ENCODE assay signal across 14 cellular contexts in the genomic region with DNA sequence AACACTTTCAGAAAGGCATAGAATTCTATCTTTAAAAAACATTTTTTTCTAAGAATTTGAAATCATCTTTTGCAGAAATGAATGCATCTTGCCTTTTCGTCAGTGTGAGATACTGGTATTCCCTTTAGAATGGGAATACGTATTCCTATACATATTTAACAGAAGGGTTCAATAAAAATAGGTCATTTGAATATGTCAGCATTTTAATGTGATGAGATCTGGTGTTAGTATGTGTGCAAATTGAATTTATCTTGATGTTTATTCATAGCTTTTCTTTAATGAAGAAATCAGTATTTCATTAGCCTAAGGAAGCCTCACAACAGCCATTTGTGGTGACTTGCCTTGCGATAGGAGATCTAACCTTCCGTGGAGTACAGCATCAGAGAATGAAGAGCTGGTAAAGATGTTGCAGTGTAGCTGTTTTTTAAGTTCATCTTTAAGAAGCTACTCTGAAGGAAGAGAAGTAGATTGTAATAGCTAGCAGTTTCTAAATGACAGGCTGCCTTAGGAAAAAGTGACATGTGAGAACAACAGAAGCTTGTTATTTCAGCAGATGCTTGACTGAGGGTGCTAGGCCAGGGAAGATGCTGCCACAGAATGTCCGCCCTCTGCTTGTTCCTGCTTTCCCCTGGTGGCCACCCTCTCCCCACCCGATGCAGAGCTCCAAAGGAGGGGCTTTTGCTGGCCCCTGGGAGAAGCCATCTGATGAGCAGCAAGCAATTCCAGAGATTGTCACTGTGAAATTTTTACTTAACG. TPM values are rescaled to one million over a fixed set of nuclear protein-coding genes. Genes with fewer than 3 reads are reported as not detected.
DNase-seq lines count a peak whose midpoint lies in the region; ATAC-seq, FAIRE-seq and TF ChIP-seq lines count a peak whose summit lies in the region.
"Had no signal": no experiment of that assay in that cellular context is flagged by ENCODE, and none has a peak within 500 bp of the region (broad histone marks: within the 10 kb centered on the region; RNA-seq: fewer than 3 reads in every experiment).

No MANE protein-coding gene starts in this region.

- no peaks in the 10 kb centered on the region for H3K36me3 Mint-ChIP-seq in activated CD8-positive, alpha-beta T cell treated with anti-CD3 and anti-CD28 coated beads for 36 hours (ENCODE audit: low read depth)
- no peaks in the 10 kb centered on the region for H3K36me3 Mint-ChIP-seq in activated CD8-positive, alpha-beta T cell treated with anti-CD3 and anti-CD28 coated beads, Interleukin-2, amount 10 ng/mL, durations not matched to agents 7 days and 5 days (ENCODE audit: low read depth)
- H3K36me3 Mint-ChIP-seq in stimulated activated naive CD8-positive, alpha-beta T cell treated with anti-CD3 and anti-CD28 coated beads, Interleukin-15, Interleukin-2, amounts not matched to agents 100 ng/mL and 50 ng/mL, for 24 hours (ENCODE audit: low read depth), result no peaks in the 10 kb centered on the region

- peak overlapping the region; percentile 13 for H3K4me3 Mint-ChIP-seq in activated CD8-positive, alpha-beta T cell treated with anti-CD3 and anti-CD28 coated beads for 36 hours
- no peak overlapping the region for H3K4me3 Mint-ChIP-seq in activated CD8-positive, alpha-beta T cell treated with anti-CD3 and anti-CD28 coated beads, Interleukin-2, amount 10 ng/mL, durations not matched to agents 7 days and 5 days
- H3K4me3 Mint-ChIP-seq in stimulated activated naive CD8-positive, alpha-beta T cell treated with anti-CD3 and anti-CD28 coated beads, Interleukin-15, Interleukin-2, amounts not matched to agents 100 ng/mL and 50 ng/mL, for 24 hours, result peak overlapping the region; percentile 41

- no peaks in the 10 kb centered on the region for H3K27me3 ChIP-seq in stomach
- H3K27me3 ChIP-seq: foreskin keratinocyte had no signal

- TF ChIP-seq EP300 in stomach (IDR thresholded peaks at IDR 0.05), result no peak

- H3K9me3 Mint-ChIP-seq in activated CD8-positive, alpha-beta T cell treated with anti-CD3 and anti-CD28 coated beads for 36 hours, result no peaks in the 10 kb centered on the region
- H3K9me3 Mint-ChIP-seq in activated CD8-positive, alpha-beta T cell treated with anti-CD3 and anti-CD28 coated beads, Interleukin-2, amount 10 ng/mL, durations not matched to agents 7 days and 5 days (ENCODE audit: insufficient read depth), result no peaks in the 10 kb centered on the region
- no peaks in the 10 kb centered on the region for H3K9me3 Mint-ChIP-seq in stimulated activated naive CD8-positive, alpha-beta T cell treated with anti-CD3 and anti-CD28 coated beads, Interleukin-15, Interleukin-2, amounts not matched to agents 100 ng/mL and 50 ng/mL, for 24 hours

- FAIRE-seq in kidney (lab: Jason Lieb, UNC), result no peak
- FAIRE-seq: islet of Langerhans, urothelium cell line had no signal

- H3K4me1 ChIP-seq in kidney (ENCODE audit: control insufficient read depth in 1 of 2, insufficient read depth in 1 of 2, low read depth in 1 of 2, low read length in 2 of 2), result peaks cover 10 to 12% of the 10 kb centered on the region in 2 donors
- H3K4me1 ChIP-seq in stomach, result peaks cover 36 to 87% (median 59%) of the 10 kb centered on the region in 4 donors

- H3K9me3 ChIP-seq in kidney (ENCODE audit: control insufficient read depth in 1 of 2, low read length in 2 of 2) (no peaks in the 10 kb centered on the region), stomach (no peaks in the 10 kb centered on the region)

- CTCF ChIA-PET in activated CD8-positive, alpha-beta T cell treated with anti-CD3 and anti-CD28 coated beads for 36 hours (lab: Charles Lee), result interaction anchor here (0.9 to 1.2 kb wide), 4 partner anchors 10 to 130 kb away, joined by 3 to 4 read pairs (median 3); no protein-coding TSS in a partner anchor
- CTCF ChIA-PET in activated CD8-positive, alpha-beta T cell treated with anti-CD3 and anti-CD28 coated beads, Interleukin-2, amount 10 ng/mL, durations not matched to agents 7 days and 5 days (lab: Charles Lee), result interaction anchor here (0.9 to 1.3 kb wide), 4 partner anchors 12 to 130 kb away, joined by 3 to 5 read pairs (median 4); no protein-coding TSS in a partner anchor

- WGBS in stomach, 5 donors, result 90 to 95% (median 93%) methylated on average over 7 of the region's 7 CpGs

- H3K36me3 ChIP-seq in kidney (ENCODE audit: control insufficient read depth in 1 of 2, insufficient read depth in 2 of 2, low read length in 2 of 2) (no peaks in the 10 kb centered on the region), stomach (no peaks in the 10 kb centered on the region)

- POLR2A ChIA-PET in activated CD8-positive, alpha-beta T cell treated with anti-CD3 and anti-CD28 coated beads for 36 hours (lab: Charles Lee), result interaction anchor here (0.9 to 1.2 kb wide), 2 partner anchors 12 to 18 kb away, joined by 3 to 4 read pairs; no protein-coding TSS in a partner anchor
- POLR2A ChIA-PET in activated CD8-positive, alpha-beta T cell treated with anti-CD3 and anti-CD28 coated beads, Interleukin-2, amount 10 ng/mL, durations not matched to agents 7 days and 5 days (lab: Charles Lee), result no interaction called here

- H3K27ac Mint-ChIP-seq in activated CD8-positive, alpha-beta T cell treated with anti-CD3 and anti-CD28 coated beads for 36 hours, result peak overlapping the region; percentile 87
- H3K27ac Mint-ChIP-seq in activated CD8-positive, alpha-beta T cell treated with anti-CD3 and anti-CD28 coated beads, Interleukin-2, amount 10 ng/mL, durations not matched to agents 7 days and 5 days, result no peak overlapping the region
- H3K27ac Mint-ChIP-seq in stimulated activated naive CD8-positive, alpha-beta T cell treated with anti-CD3 and anti-CD28 coated beads, Interleukin-15, Interleukin-2, amounts not matched to agents 100 ng/mL and 50 ng/mL, for 24 hours, result peak overlapping the region; percentile 91

- H3K27me3 Mint-ChIP-seq in activated CD8-positive, alpha-beta T cell treated with anti-CD3 and anti-CD28 coated beads for 36 hours, result no peaks in the 10 kb centered on the region
- H3K27me3 Mint-ChIP-seq in activated CD8-positive, alpha-beta T cell treated with anti-CD3 and anti-CD28 coated beads, Interleukin-2, amount 10 ng/mL, durations not matched to agents 7 days and 5 days (ENCODE audit: low read depth), result no peaks in the 10 kb centered on the region
- H3K27me3 Mint-ChIP-seq in stimulated activated naive CD8-positive, alpha-beta T cell treated with anti-CD3 and anti-CD28 coated beads, Interleukin-15, Interleukin-2, amounts not matched to agents 100 ng/mL and 50 ng/mL, for 24 hours, result no peaks in the 10 kb centered on the region

- peak; percentile 55 for DNase-seq in activated CD8-positive, alpha-beta T cell treated with anti-CD3 and anti-CD28 coated beads for 36 hours
- DNase-seq in activated CD8-positive, alpha-beta T cell treated with anti-CD3 and anti-CD28 coated beads, Interleukin-2, amount 10 ng/mL, durations not matched to agents 7 days and 5 days, result no peak
- peak; percentile 16 for DNase-seq in kidney
- DNase-seq in NCI-H2107 (lab: John Stamatoyannopoulos, UW), result no peak
- no peak for DNase-seq in stomach
- DNase-seq: effector memory CD4-positive, alpha-beta T cell; foreskin keratinocyte; NCI-H2081; right cardiac atrium had no signal

- H3K4me3 ChIP-seq in kidney (ENCODE audit: low read length in 2 of 2), result no peak overlapping the region
- H3K4me3 ChIP-seq in stomach, result no peak overlapping the region

- peak overlapping the region; percentile 57; the same call in 1 of the 2 replicates for H3K27ac ChIP-seq in VCaP
- no peak overlapping the region for H3K27ac ChIP-seq in kidney (ENCODE audit: low read depth in 2 of 2, low read length in 2 of 2)
- H3K27ac ChIP-seq in stomach, result no peak overlapping the region
- H3K27ac ChIP-seq: foreskin keratinocyte had no signal

- H3K9ac ChIP-seq in kidney (ENCODE audit: low read length in 2 of 2), result no peak overlapping the region

- intact Hi-C loops in activated CD8-positive, alpha-beta T cell treated with anti-CD3 and anti-CD28 coated beads for 36 hours (cut with micrococcal nuclease), result no loop called here
- intact Hi-C loops in kidney (cut with DNase I) (no loop called here), stomach (cut with DNase I; ENCODE audit: low total_unique reads) (no loop called here)

- TF ChIP-seq POLR2A in stomach (IDR thresholded peaks at IDR 0.05), result no peak

- no peak for TF ChIP-seq CTCF in activated CD8-positive, alpha-beta T cell treated with anti-CD3 and anti-CD28 coated beads for 36 hours (IDR thresholded peaks at IDR 0.05)
- TF ChIP-seq CTCF in VCaP (conservative IDR thresholded peaks at IDR 0.05) (no peak), kidney (IDR thresholded peaks at IDR 0.05; ENCODE audit: borderline replicate concordance, extremely low read depth, insufficient read depth) (no peak), stomach (IDR thresholded peaks at IDR 0.05) (no peak)

- ATAC-seq in activated CD8-positive, alpha-beta T cell treated with anti-CD3 and anti-CD28 coated beads for 36 hours, result peak; percentile 77
- ATAC-seq in activated CD8-positive, alpha-beta T cell treated with anti-CD3 and anti-CD28 coated beads, Interleukin-2, amount 10 ng/mL, durations not matched to agents 7 days and 5 days, result no peak
- no peak for ATAC-seq in HG02885 (IDR thresholded peaks at IDR 0.05; ENCODE audit: poor library complexity, unreplicated experiment)
- ATAC-seq: foreskin keratinocyte, right cardiac atrium had no signal

- peaks cover 71% of the 10 kb centered on the region for H3K4me1 Mint-ChIP-seq in activated CD8-positive, alpha-beta T cell treated with anti-CD3 and anti-CD28 coated beads for 36 hours (ENCODE audit: low read depth)
- H3K4me1 Mint-ChIP-seq in activated CD8-positive, alpha-beta T cell treated with anti-CD3 and anti-CD28 coated beads, Interleukin-2, amount 10 ng/mL, durations not matched to agents 7 days and 5 days (ENCODE audit: low read depth), result peaks cover 15% of the 10 kb centered on the region
- H3K4me1 Mint-ChIP-seq in stimulated activated naive CD8-positive, alpha-beta T cell treated with anti-CD3 and anti-CD28 coated beads, Interleukin-15, Interleukin-2, amounts not matched to agents 100 ng/mL and 50 ng/mL, for 24 hours (ENCODE audit: low read depth), result peaks cover 78% of the 10 kb centered on the region

RNA-seq across cellular contexts. Expression of gene WDR20, which starts 44.4 kb away (rescaled TPM):
- total RNA-seq in activated CD8-positive, alpha-beta T cell treated with anti-CD3 and anti-CD28 coated beads for 36 hours, result 10 to 100 TPM; 18.5 to 21.6 TPM
- 10 to 100 TPM; 30.3 to 30.6 TPM for total RNA-seq in activated CD8-positive, alpha-beta T cell treated with anti-CD3 and anti-CD28 coated beads, Interleukin-2, amount 10 ng/mL, durations not matched to agents 7 days and 5 days
- total RNA-seq in kidney, result 44.2 TPM
- polyA plus RNA-seq in kidney (ENCODE audit: insufficient read depth, low read depth, low replicate concordance), result 12.6 TPM
- total RNA-seq in stomach, result 10 to 100 TPM; 13.9 to 44.2 (median 25.5) TPM
- 1 to 10 TPM; 8.2 to 9.2 (median 8.4) TPM for polyA plus RNA-seq in stomach

Comparison
In these comparisons a context has a peak if more than half of its experiments do, and no peak if none do; other contexts are left out.
1. DNase-seq: peak in activated CD8-positive, alpha-beta T cell treated with anti-CD3 and anti-CD28 coated beads for 36 hours (single experiment) and kidney (single experiment); none in activated CD8-positive, alpha-beta T cell treated with anti-CD3 and anti-CD28 coated beads, Interleukin-2, amount 10 ng/mL, durations not matched to agents 7 days and 5 days (single experiment), NCI-H2107 (single experiment) and stomach (single experiment).